Comparison of ENCODE assay signal across 8 cellular contexts in genomic region chr13:49936943-49937273, GRCh38. TPM values are rescaled to one million over a fixed set of nuclear protein-coding genes. Genes with fewer than 3 reads are reported as not detected.
A peak's percentile ranks its signal among the peaks of the same experiment; 100 is the strongest.
DNase-seq lines count a peak whose midpoint lies in the region; ATAC-seq and TF ChIP-seq lines count a peak whose summit lies in the region.

No MANE protein-coding gene starts in this region.

- peak overlapping the region; percentile 88 to 95 for H3K4me3 ChIP-seq in stomach smooth muscle (ENCODE audit: low read length in 2 of 2)

- H3K27ac Mint-ChIP-seq in CD4-positive, alpha-beta T cell: peak overlapping the region; percentile 83
- no peak overlapping the region for H3K27ac Mint-ChIP-seq in activated naive CD8-positive, alpha-beta T cell

- H3K27me3 Mint-ChIP-seq in CD4-positive, alpha-beta T cell: no peaks in the 10 kb centered on the region
- H3K27me3 Mint-ChIP-seq in activated naive CD8-positive, alpha-beta T cell: no peaks in the 10 kb centered on the region

- H3K9me3 Mint-ChIP-seq in CD4-positive, alpha-beta T cell: no peaks in the 10 kb centered on the region
- H3K9me3 Mint-ChIP-seq in activated naive CD8-positive, alpha-beta T cell (ENCODE audit: low read depth): no peaks in the 10 kb centered on the region

- POLR2A ChIA-PET in CD4-positive, alpha-beta T cell (lab: Charles Lee): interaction anchor here (0.9 to 2.0 kb wide), 11 partner anchors 14 to 975 kb away, joined by 3 to 31 read pairs (median 7); partner anchors contain the start of genes EBPL, KPNA3 and TRIM13

- H3K4me3 Mint-ChIP-seq in CD4-positive, alpha-beta T cell: peak overlapping the region; percentile 98
- peak overlapping the region; percentile 95 for H3K4me3 Mint-ChIP-seq in activated naive CD8-positive, alpha-beta T cell

- H3K36me3 Mint-ChIP-seq in CD4-positive, alpha-beta T cell (ENCODE audit: low read depth): peaks cover 13% of the 10 kb centered on the region
- H3K36me3 Mint-ChIP-seq in activated naive CD8-positive, alpha-beta T cell: no peaks in the 10 kb centered on the region

- H3K27ac ChIP-seq in CD4-positive, alpha-beta T cell (ENCODE audit: low read depth, low read length): no peak overlapping the region
- H3K27ac ChIP-seq in stomach smooth muscle (ENCODE audit: low read length): no peak overlapping the region

- H3K27me3 ChIP-seq in CD4-positive, alpha-beta T cell (ENCODE audit: control insufficient read depth, insufficient read depth, low read length): no peaks in the 10 kb centered on the region
- no peaks in the 10 kb centered on the region for H3K27me3 ChIP-seq in stomach smooth muscle (ENCODE audit: control insufficient read depth in 1 of 2, insufficient read depth in 2 of 2, low read length in 2 of 2)

- H3K4me1 ChIP-seq in stomach smooth muscle (ENCODE audit: control insufficient read depth, insufficient read depth, low read length): peaks cover 8% of the 10 kb centered on the region

- no peaks in the 10 kb centered on the region for H3K9me3 ChIP-seq in CD4-positive, alpha-beta T cell (ENCODE audit: control insufficient read depth, low read length)
- no peaks in the 10 kb centered on the region for H3K9me3 ChIP-seq in stomach smooth muscle (ENCODE audit: control insufficient read depth in 2 of 2, low read length in 2 of 2)

- H3K36me3 ChIP-seq in stomach smooth muscle (ENCODE audit: control insufficient read depth in 2 of 2, insufficient read depth in 2 of 2, low read length in 2 of 2): no peaks in the 10 kb centered on the region

- ATAC-seq in CD4-positive, alpha-beta T cell (ENCODE audit: poor library complexity): no peak
- ATAC-seq in HG02973 (IDR thresholded peaks at IDR 0.05; ENCODE audit: unreplicated experiment) (peak; percentile 6), GM21723 (IDR thresholded peaks at IDR 0.05; ENCODE audit: unreplicated experiment) (no peak)

- no peak for TF ChIP-seq CTCF in CD4-positive, alpha-beta T cell (IDR thresholded peaks at IDR 0.05)

- intact Hi-C loops in CD4-positive, alpha-beta T cell (cut with DNase I, micrococcal nuclease): loop anchor here (1.0 to 10.0 kb wide), 8 partner anchors 60 to 1648 kb away; partner anchors contain the start of genes KPNA3 (in 2 of the 2), FNDC3A (in 1 of the 2), TRIM13 (in 1 of the 2) and WDFY2 (in 1 of the 2)

- peaks cover 19% of the 10 kb centered on the region for H3K4me1 Mint-ChIP-seq in CD4-positive, alpha-beta T cell (ENCODE audit: low read depth)
- H3K4me1 Mint-ChIP-seq in activated naive CD8-positive, alpha-beta T cell (ENCODE audit: low read depth): peaks cover 16% of the 10 kb centered on the region

- DNase-seq in CD4-positive, alpha-beta T cell: no peak
- DNase-seq in iPS-NIHi7 (ENCODE audit: extremely low spot score) (peak; percentile 14), DMS53 treated with DMSO at 0.1 percent for 48 hours (lab: John Stamatoyannopoulos, UW; ENCODE audit: unreplicated experiment) (no peak), NOMO-1 treated with DMSO at 0.1 percent for 48 hours (lab: John Stamatoyannopoulos, UW; ENCODE audit: unreplicated experiment) (no peak)

- CTCF ChIA-PET in CD4-positive, alpha-beta T cell (lab: Charles Lee): interaction anchor here (0.9 to 2.7 kb wide), 8 partner anchors 28 to 978 kb away, joined by 3 to 15 read pairs (median 4); partner anchors contain the start of genes KPNA3 and TRIM13

- H3K9ac ChIP-seq in stomach smooth muscle (ENCODE audit: low read length in 2 of 2): peak overlapping the region; percentile 66 to 83

RNA-seq across cellular contexts. Expression of gene SPRYD7, which starts 0.8 kb away (rescaled TPM):
- total RNA-seq in CD4-positive, alpha-beta T cell: 1 to 10 TPM; 1.1 to 1.5 TPM

RNA-seq across cellular contexts. Expression of gene TRIM13, which starts 59.9 kb away (rescaled TPM):
- total RNA-seq in CD4-positive, alpha-beta T cell: 10 to 100 TPM; 32.5 to 32.9 TPM
